27 cellular contexts compared by ENCODE assay signal in the genomic region with DNA sequence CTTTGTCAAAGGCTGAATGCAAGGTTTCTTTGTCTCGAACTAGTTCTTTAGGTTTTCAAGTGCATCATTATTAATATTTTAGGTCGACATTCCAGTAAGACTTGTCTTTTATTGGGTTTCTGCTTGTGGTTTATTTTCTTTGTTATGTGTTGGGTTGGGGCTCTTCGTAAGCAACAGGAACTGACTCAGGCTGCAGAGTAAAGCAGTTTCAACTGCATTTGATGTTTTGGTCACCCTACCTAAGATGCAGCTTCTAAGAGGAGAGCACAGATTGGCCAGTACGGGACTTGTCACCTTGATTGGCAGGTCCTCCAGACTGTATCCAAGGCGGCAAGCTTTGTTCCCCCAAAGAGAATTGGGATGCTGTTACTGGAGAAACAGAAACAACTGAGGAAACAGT.
"Had no signal": no experiment of that assay in that cellular context is flagged by ENCODE, and none has a peak within 500 bp of the region (broad histone marks: within the 10 kb centered on the region; RNA-seq: fewer than 3 reads in every experiment).

No MANE protein-coding gene starts in this region.

- H3K4me3 ChIP-seq: breast epithelium, coronary artery, hepatocyte, ovary, prostate gland, spleen, upper lobe of left lung had no signal

- ATAC-seq: activated CD4-positive, alpha-beta T cell treated with anti-CD3 and anti-CD28 coated beads for 36 hours; activated naive CD4-positive, alpha-beta T cell treated with anti-CD3 and anti-CD28 coated beads, Interleukin-2, amount 50 U/mL, for 72 hours; activated T-helper 17 cell treated with anti-CD3 and anti-CD28 coated beads, Interleukin-2, amount 50 U/mL, for 72 hours; left ventricle myocardium superior had no signal

- H3K9me3 Mint-ChIP-seq: activated B cell treated with CpG ODN at 0.5 μM for 24 hours; activated naive CD4-positive, alpha-beta T cell treated with anti-CD3 and anti-CD28 coated beads, Interleukin-2, amount 50 U/mL, for 72 hours; activated T-cell treated with anti-CD3 and anti-CD28 coated beads, Interleukin-2, amount 50 U/mL, for 24 hours; activated T-helper 17 cell treated with anti-CD3 and anti-CD28 coated beads, Interleukin-2, amount 50 U/mL, for 72 hours; endodermal cell; nephron; T-helper 1 cell treated with Interleukin-12 subunit alpha and Interleukin-12 subunit beta and Interleukin-4 antibody, amounts not matched to agents 30 μg/mL and 1 μg/mL, for 36 hours had no signal

- H3K4me1 ChIP-seq: breast epithelium, prostate gland, spleen, upper lobe of left lung had no signal

- H3K79me2 ChIP-seq: hepatocyte had no signal

- H3K9me3 ChIP-seq: breast epithelium, neutrophil, ovary, prostate gland, spleen, upper lobe of left lung had no signal

- H3K27me3 ChIP-seq: breast epithelium, ovary, upper lobe of left lung had no signal

- H2AFZ ChIP-seq: hepatocyte had no signal

- DNase-seq: activated B cell treated with CpG ODN at 0.5 μM for 24 hours; activated CD4-positive, alpha-beta T cell treated with anti-CD3 and anti-CD28 coated beads for 36 hours; activated CD4-positive, alpha-beta T cell treated with anti-CD3 and anti-CD28 coated beads, Interleukin-2, amount 50 U/mL, for 4 hours; activated CD8-positive, alpha-beta memory T cell treated with anti-CD3 and anti-CD28 coated beads for 24 hours; activated CD8-positive, alpha-beta memory T cell treated with anti-CD3 and anti-CD28 coated beads, Interleukin-2, amount 50 U/mL, for 4 hours; activated T-cell treated with anti-CD3 and anti-CD28 coated beads, Interleukin-2, amount 50 U/mL, for 24 hours; aorta; cerebellar nuclear complex; endodermal cell; erythroblast; foreskin fibroblast; left ventricle myocardium superior; ovary; spleen; stimulated activated CD4-positive, alpha-beta T cell treated with anti-CD3 and anti-CD28 coated beads, Interleukin-4, amount 100 ng/mL, for 1 hour; stimulated activated naive CD4-positive, alpha-beta T cell treated with Interleukin-2 at 50 U/mL for 16 hours; T1000; upper lobe of left lung had no signal

- H3K4me3 Mint-ChIP-seq: activated B cell treated with CpG ODN at 0.5 μM for 24 hours; activated CD4-positive, alpha-beta T cell treated with anti-CD3 and anti-CD28 coated beads for 36 hours; activated T-cell treated with anti-CD3 and anti-CD28 coated beads, Interleukin-2, amount 50 U/mL, for 24 hours; activated T-helper 17 cell treated with anti-CD3 and anti-CD28 coated beads, Interleukin-2, amount 50 U/mL, for 72 hours; endodermal cell; nephron; T-helper 1 cell treated with Interleukin-12 subunit alpha and Interleukin-12 subunit beta and Interleukin-4 antibody, amounts not matched to agents 30 μg/mL and 1 μg/mL, for 36 hours had no signal

- H3K4me2 ChIP-seq: hepatocyte had no signal

- H3K4me1 Mint-ChIP-seq: activated B cell treated with CpG ODN at 0.5 μM for 24 hours; activated CD4-positive, alpha-beta T cell treated with anti-CD3 and anti-CD28 coated beads for 36 hours; activated T-helper 17 cell treated with anti-CD3 and anti-CD28 coated beads, Interleukin-2, amount 50 U/mL, for 72 hours; endodermal cell had no signal

- H3K36me3 Mint-ChIP-seq: activated naive CD4-positive, alpha-beta T cell treated with anti-CD3 and anti-CD28 coated beads, Interleukin-2, amount 50 U/mL, for 72 hours had no signal

- H3K27ac Mint-ChIP-seq: activated B cell treated with CpG ODN at 0.5 μM for 24 hours; activated CD4-positive, alpha-beta T cell treated with anti-CD3 and anti-CD28 coated beads for 36 hours; activated naive CD4-positive, alpha-beta T cell treated with anti-CD3 and anti-CD28 coated beads, Interleukin-2, amount 50 U/mL, for 72 hours; activated T-cell treated with anti-CD3 and anti-CD28 coated beads, Interleukin-2, amount 50 U/mL, for 24 hours; activated T-helper 17 cell treated with anti-CD3 and anti-CD28 coated beads, Interleukin-2, amount 50 U/mL, for 72 hours; endodermal cell; nephron; T-helper 1 cell treated with Interleukin-12 subunit alpha and Interleukin-12 subunit beta and Interleukin-4 antibody, amounts not matched to agents 30 μg/mL and 1 μg/mL, for 36 hours had no signal

- H3K27ac ChIP-seq: breast epithelium, coronary artery, hepatocyte, neutrophil, ovary, prostate gland, spleen, upper lobe of left lung had no signal

- H3K36me3 ChIP-seq: breast epithelium, neutrophil, ovary, prostate gland, spleen, upper lobe of left lung had no signal
